Comparison of ENCODE assay signal across 8 cellular contexts in genomic region chr16:2639071-2640063, GRCh38. TPM values are rescaled to one million over a fixed set of nuclear protein-coding genes. Genes with fewer than 3 reads are reported as not detected.
A peak's percentile ranks its signal among the peaks of the same experiment; 100 is the strongest.
DNase-seq lines count a peak whose midpoint lies in the region; ATAC-seq and TF ChIP-seq lines count a peak whose summit lies in the region.
"Not testable (repeated sequence)": the region's sequence is repeated elsewhere in the genome, so short reads cannot be mapped to it uniquely, and the experiment has no call there.

No MANE protein-coding gene starts in this region.

- H3K4me2 ChIP-seq in BLaER1, result peak overlapping the region; percentile 36; the same call in 1 of the 2 replicates
- not testable (repeated sequence) for H3K4me2 ChIP-seq in OCI-LY3 (ENCODE audit: low read length)

- not testable (repeated sequence) for H3K9me3 Mint-ChIP-seq in activated CD8-positive, alpha-beta T cell treated with anti-CD3 and anti-CD28 coated beads for 36 hours; activated naive CD8-positive, alpha-beta T cell treated with anti-CD3 and anti-CD28 coated beads, Interleukin-2, amount 10 ng/mL, durations not matched to agents 7 days and 5 days; osteocyte (ENCODE audit: unreplicated experiment)

- not testable (repeated sequence) for H3K27me3 Mint-ChIP-seq in activated CD8-positive, alpha-beta T cell treated with anti-CD3 and anti-CD28 coated beads for 36 hours; activated naive CD8-positive, alpha-beta T cell treated with anti-CD3 and anti-CD28 coated beads, Interleukin-2, amount 10 ng/mL, durations not matched to agents 7 days and 5 days; osteocyte (ENCODE audit: unreplicated experiment)

- not testable (repeated sequence) for H3K4me3 ChIP-seq in BLaER1; OCI-LY3 (ENCODE audit: low read length); heart left ventricle

- TF ChIP-seq POLR2A in heart left ventricle (IDR thresholded peaks at IDR 0.05), result not testable (repeated sequence)

- POLR2A ChIA-PET in activated CD8-positive, alpha-beta T cell treated with anti-CD3 and anti-CD28 coated beads for 36 hours (lab: Charles Lee); activated naive CD8-positive, alpha-beta T cell treated with anti-CD3 and anti-CD28 coated beads, Interleukin-2, amount 10 ng/mL, durations not matched to agents 7 days and 5 days (lab: Charles Lee): not testable (repeated sequence)

- H4K20me1 ChIP-seq in BLaER1; OCI-LY3 (ENCODE audit: insufficient read depth, low read length): not testable (repeated sequence)

- H3K4me1 Mint-ChIP-seq in activated CD8-positive, alpha-beta T cell treated with anti-CD3 and anti-CD28 coated beads for 36 hours (ENCODE audit: low read depth); activated naive CD8-positive, alpha-beta T cell treated with anti-CD3 and anti-CD28 coated beads, Interleukin-2, amount 10 ng/mL, durations not matched to agents 7 days and 5 days; osteocyte (ENCODE audit: unreplicated experiment): not testable (repeated sequence)

- intact Hi-C loops in activated CD8-positive, alpha-beta T cell treated with anti-CD3 and anti-CD28 coated beads for 36 hours (cut with micrococcal nuclease); heart left ventricle (cut with DNase I): not testable (repeated sequence)

- not testable (repeated sequence) for H2AFZ ChIP-seq in OCI-LY3 (ENCODE audit: low read depth, low read length)

- H3K4me3 Mint-ChIP-seq in activated CD8-positive, alpha-beta T cell treated with anti-CD3 and anti-CD28 coated beads for 36 hours; activated naive CD8-positive, alpha-beta T cell treated with anti-CD3 and anti-CD28 coated beads, Interleukin-2, amount 10 ng/mL, durations not matched to agents 7 days and 5 days; osteocyte (ENCODE audit: unreplicated experiment): not testable (repeated sequence)

- not testable (repeated sequence) for H3K9me3 ChIP-seq in BLaER1; OCI-LY3 (ENCODE audit: insufficient read depth, low read length); heart left ventricle

- not testable (repeated sequence) for H3K27ac Mint-ChIP-seq in activated CD8-positive, alpha-beta T cell treated with anti-CD3 and anti-CD28 coated beads for 36 hours; activated naive CD8-positive, alpha-beta T cell treated with anti-CD3 and anti-CD28 coated beads, Interleukin-2, amount 10 ng/mL, durations not matched to agents 7 days and 5 days; osteocyte (ENCODE audit: unreplicated experiment)

- peak; percentile 81 for DNase-seq in activated CD8-positive, alpha-beta T cell treated with anti-CD3 and anti-CD28 coated beads for 36 hours
- DNase-seq in activated naive CD8-positive, alpha-beta T cell treated with anti-CD3 and anti-CD28 coated beads, Interleukin-2, amount 10 ng/mL, durations not matched to agents 7 days and 5 days; osteocyte (ENCODE audit: extremely low spot score, unreplicated experiment): not testable (repeated sequence)
- DNase-seq in heart left ventricle, result peak in 1 of 5 donors; percentile 44
- DNase-seq in stimulated activated CD8-positive, alpha-beta memory T cell treated with anti-CD3 and anti-CD28 coated beads, Interleukin-15, amount 100 ng/mL, for 48 hours (ENCODE audit: low read depth in 2 of 2), result peak; percentile 20 to 38

- H3K36me3 Mint-ChIP-seq in activated CD8-positive, alpha-beta T cell treated with anti-CD3 and anti-CD28 coated beads for 36 hours (ENCODE audit: low read depth); activated naive CD8-positive, alpha-beta T cell treated with anti-CD3 and anti-CD28 coated beads, Interleukin-2, amount 10 ng/mL, durations not matched to agents 7 days and 5 days; osteocyte (ENCODE audit: unreplicated experiment): not testable (repeated sequence)

- not testable (repeated sequence) for H3K4me1 ChIP-seq in BLaER1; OCI-LY3 (ENCODE audit: low read length); heart left ventricle

- 58 to 100% (median 77%) methylated on average over 1 to 11 of the region's 21 CpGs for WGBS in heart left ventricle, 4 donors

- TF ChIP-seq CTCF in OCI-LY3 (IDR thresholded peaks at IDR 0.05; ENCODE audit: low read depth, low read length), result not testable (repeated sequence)
- peak; percentile 37 for TF ChIP-seq CTCF in activated CD8-positive, alpha-beta T cell treated with anti-CD3 and anti-CD28 coated beads for 36 hours (IDR thresholded peaks at IDR 0.05)
- peak in 3 of 12 donors; percentile 26 to 34 (median 27) for TF ChIP-seq CTCF in heart left ventricle (IDR thresholded peaks at IDR 0.05)
- TF ChIP-seq CTCF in osteocyte (IDR thresholded peaks at IDR 0.05), result peak; percentile 21

- not testable (repeated sequence) for H3K36me3 ChIP-seq in BLaER1; OCI-LY3 (replicated peaks; ENCODE audit: low read depth, low read length); heart left ventricle

- ATAC-seq in GM18909 (IDR thresholded peaks at IDR 0.05; ENCODE audit: poor library complexity, unreplicated experiment) (peak; percentile 55), heart left ventricle (peak; percentile 45 to 82 (median 76))
- peak; percentile 99 for ATAC-seq in activated CD8-positive, alpha-beta T cell treated with anti-CD3 and anti-CD28 coated beads for 36 hours
- ATAC-seq in activated naive CD8-positive, alpha-beta T cell treated with anti-CD3 and anti-CD28 coated beads, Interleukin-2, amount 10 ng/mL, durations not matched to agents 7 days and 5 days (ENCODE audit: low read depth), result peak; percentile 81

- H3K9ac ChIP-seq in BLaER1; OCI-LY3 (ENCODE audit: low read length): not testable (repeated sequence)

- not testable (repeated sequence) for H3K27me3 ChIP-seq in BLaER1; OCI-LY3 (ENCODE audit: low read depth, low read length); heart left ventricle

- not testable (repeated sequence) for H3K27ac ChIP-seq in BLaER1, heart left ventricle
- H3K27ac ChIP-seq in OCI-LY3 (ENCODE audit: low read length), result peak overlapping the region; percentile 55

- CTCF ChIA-PET in activated CD8-positive, alpha-beta T cell treated with anti-CD3 and anti-CD28 coated beads for 36 hours (lab: Charles Lee), result not testable (repeated sequence)

- H3K79me2 ChIP-seq in OCI-LY3 (ENCODE audit: low read length), result not testable (repeated sequence)

RNA-seq across cellular contexts. Expression of gene KCTD5, which starts 43.0 kb away (rescaled TPM):
- total RNA-seq in activated CD8-positive, alpha-beta T cell treated with anti-CD3 and anti-CD28 coated beads for 36 hours, result 10 to 100 TPM; 26.0 to 27.3 TPM
- total RNA-seq in activated naive CD8-positive, alpha-beta T cell treated with anti-CD3 and anti-CD28 coated beads, Interleukin-2, amount 10 ng/mL, durations not matched to agents 7 days and 5 days, result 10 to 100 TPM; 27.5 to 30.1 TPM
- total RNA-seq in heart left ventricle, result 10 to 100 TPM in 6 of 9 donors, 1 to 10 TPM in 3; 9.1 to 24.3 (median 11.1) TPM
- polyA plus RNA-seq in heart left ventricle, result 10 to 100 TPM in 1 of 2 donors, 1 to 10 TPM in 1; 6.2 to 15.7 TPM
- total RNA-seq in osteocyte, result 28.0 and 28.1 TPM in 2 replicates
